In the genomic region with DNA sequence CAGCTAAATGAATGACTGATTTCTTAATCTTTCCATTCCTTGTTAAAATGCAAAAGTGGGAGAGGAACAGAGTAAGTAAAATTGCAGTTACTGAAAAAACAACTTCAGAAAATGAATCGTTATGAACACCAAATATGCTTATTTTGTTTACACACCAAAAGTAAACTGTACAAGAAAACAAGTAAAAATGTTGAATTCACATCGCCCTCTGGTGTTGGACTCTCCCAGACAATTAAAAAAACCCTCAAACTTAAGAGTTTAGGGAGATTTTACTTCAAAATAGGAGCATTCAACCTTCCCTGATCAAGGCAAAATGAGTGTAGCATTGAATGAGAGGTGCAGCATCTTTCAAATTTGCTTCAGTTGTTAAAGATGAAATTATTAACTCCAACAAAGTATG, we compare ENCODE assay signal across 11 cellular contexts. TPM values are rescaled to one million over a fixed set of nuclear protein-coding genes. Genes with fewer than 3 reads are reported as not detected.
DNase-seq lines count a peak whose midpoint lies in the region; ATAC-seq and TF ChIP-seq lines count a peak whose summit lies in the region.
"Had no signal": no experiment of that assay in that cellular context is flagged by ENCODE, and none has a peak within 500 bp of the region (broad histone marks: within the 10 kb centered on the region; RNA-seq: fewer than 3 reads in every experiment).

No MANE protein-coding gene starts in this region.

- no peaks in the 10 kb centered on the region for H3K9me3 ChIP-seq in SK-N-SH
- H3K9me3 ChIP-seq: left lung, sigmoid colon had no signal

- H3K4me3 Mint-ChIP-seq in GM23338, result no peak overlapping the region

- no peaks in the 10 kb centered on the region; the same call in 2 of the 3 replicates for H3K9me3 Mint-ChIP-seq in GM23338

- H3K36me3 Mint-ChIP-seq in GM23338 (ENCODE audit: low read depth), result no peaks in the 10 kb centered on the region

- H3K4me3 ChIP-seq in GM23338 (no peak overlapping the region), SK-N-SH (ENCODE audit: low read depth in 2 of 2, low read length in 1 of 2) (no peak overlapping the region), foreskin fibroblast (ENCODE audit: low read depth in 1 of 2, low read length in 2 of 2) (no peak overlapping the region)
- H3K4me3 ChIP-seq: left lung, sigmoid colon had no signal

- TF ChIP-seq RAD21 in SK-N-SH (IDR thresholded peaks at IDR 0.05; ENCODE audit: low read length), result peak; percentile 68

- no peak for ATAC-seq in GM23338
- no peak for ATAC-seq in GM18907 (IDR thresholded peaks at IDR 0.05; ENCODE audit: unreplicated experiment)
- no peak for ATAC-seq in GM18502 (IDR thresholded peaks at IDR 0.05; ENCODE audit: poor library complexity, unreplicated experiment)
- ATAC-seq: left lung had no signal

- TF ChIP-seq CTCF in GM23338 (conservative IDR thresholded peaks at IDR 0.05; ENCODE audit: low read depth in 2 of 2) (peak; percentile 57 to 71), SK-N-SH (IDR thresholded peaks at IDR 0.05) (peak; percentile 67), foreskin fibroblast (IDR thresholded peaks at IDR 0.05; ENCODE audit: low read depth, low read length) (peak; percentile 31)

- H3K27ac ChIP-seq in GM23338 (ENCODE audit: low read depth) (no peak overlapping the region), SK-N-SH (ENCODE audit: low read depth in 2 of 2, low read length in 1 of 2) (no peak overlapping the region)
- H3K27ac ChIP-seq: left lung, sigmoid colon had no signal

- no peak overlapping the region for H3K9ac ChIP-seq in SK-N-SH

- no peak overlapping the region for H3K4me2 ChIP-seq in GM23338
- no peak overlapping the region for H3K4me2 ChIP-seq in SK-N-SH

- DNase-seq in ACHN (peak; percentile 26), GM23338 (ENCODE audit: low spot score) (peak; percentile 22), SK-N-SH (no peak), foreskin fibroblast (peak in 1 of 2 donors; percentile 9), dermis blood vessel endothelial cell (no peak), NCI-H2107 (lab: John Stamatoyannopoulos, UW) (no peak)
- DNase-seq: activated effector memory CD4-positive, alpha-beta T cell treated with anti-CD3 and anti-CD28 coated beads, Interleukin-2, amount 50 U/mL, for 16 hours; left lung; sigmoid colon had no signal

- H3K27me3 ChIP-seq in GM23338 (ENCODE audit: insufficient read depth), result no peaks in the 10 kb centered on the region
- H3K27me3 ChIP-seq in SK-N-SH (ENCODE audit: insufficient read depth), result no peaks in the 10 kb centered on the region
- H3K27me3 ChIP-seq: left lung, sigmoid colon had no signal

- WGBS in SK-N-SH (ENCODE audit: low lambda C conversion rate), result 20% methylated on average over 2 of the region's 2 CpGs

- H3K4me1 Mint-ChIP-seq in GM23338, result peaks cover 38% of the 10 kb centered on the region

- POLR2A ChIA-PET in SK-N-SH (lab: Yijun Ruan, JAX), result no interaction called here

- CTCF ChIA-PET in SK-N-SH (lab: Yijun Ruan, JAX), result interaction anchor here (0.7 to 3.3 kb wide), 19 partner anchors 10 to 1061 kb away, joined by 3 to 27 read pairs (median 4); no protein-coding TSS in a partner anchor

- H4K20me1 ChIP-seq in GM23338 (replicated peaks; ENCODE audit: insufficient read depth), result no peaks in the 10 kb centered on the region
- no peaks in the 10 kb centered on the region for H4K20me1 ChIP-seq in SK-N-SH (ENCODE audit: insufficient read depth)

- H3K27me3 Mint-ChIP-seq in GM23338 (ENCODE audit: insufficient read depth, low read depth, poor library complexity), result peaks cover 2% of the 10 kb centered on the region

- in situ Hi-C loops in ACHN (cut with HindIII; ENCODE audit: low pct_ligation_motif_present, low pct_unique_long_range_greater_than_20kb, low sequenced_read_pairs), result no loop called here

- H3K9me2 ChIP-seq in GM23338 (ENCODE audit: insufficient read depth) (no peaks in the 10 kb centered on the region), SK-N-SH (no peaks in the 10 kb centered on the region)

- H3K36me3 ChIP-seq in GM23338 (ENCODE audit: insufficient read depth) (no peaks in the 10 kb centered on the region), SK-N-SH (replicated peaks in 1 of 2; ENCODE audit: control insufficient read depth in 1 of 2, insufficient read depth in 2 of 2, low read length in 1 of 2) (no peaks in the 10 kb centered on the region)
- H3K36me3 ChIP-seq: left lung, sigmoid colon had no signal

- no peak overlapping the region for H2AFZ ChIP-seq in GM23338
- no peak overlapping the region for H2AFZ ChIP-seq in SK-N-SH (ENCODE audit: low read depth)

- no peak overlapping the region for H3K27ac Mint-ChIP-seq in GM23338

- no peaks in the 10 kb centered on the region for H3K79me2 ChIP-seq in GM23338 (replicated peaks; ENCODE audit: insufficient read depth)
- H3K79me2 ChIP-seq in SK-N-SH (ENCODE audit: insufficient read depth), result no peaks in the 10 kb centered on the region

- no peak for TF ChIP-seq EP300 in SK-N-SH (IDR thresholded peaks at IDR 0.05; ENCODE audit: borderline replicate concordance in 1 of 2, low read depth in 1 of 2, low read length in 1 of 2)

- H3K4me1 ChIP-seq in GM23338 (ENCODE audit: insufficient read depth) (peaks cover 28% of the 10 kb centered on the region), SK-N-SH (ENCODE audit: control insufficient read depth in 1 of 2, insufficient read depth in 2 of 2, low read depth in 1 of 2, low read length in 1 of 2) (peaks cover 0 to 2% of the 10 kb centered on the region in 2 experiments; a peak in 1 of 4 replicates)
- H3K4me1 ChIP-seq: left lung, sigmoid colon had no signal

- H3F3A ChIP-seq in GM23338 (replicated peaks; ENCODE audit: low read depth), result no peaks in the 10 kb centered on the region
- no peaks in the 10 kb centered on the region for H3F3A ChIP-seq in SK-N-SH (replicated peaks; ENCODE audit: insufficient read depth)

TF ChIP-seq in GM23338, 12 proteins besides CTCF, POLR2A, EP300 and RAD21:
- no peak for TF ChIP-seq EZH2phosphoT487 (IDR thresholded peaks at IDR 0.05; ENCODE audit: unreplicated experiment)

TF ChIP-seq in SK-N-SH, 30 proteins besides CTCF, POLR2A, EP300 and RAD21:
- TF ChIP-seq MEF2A (IDR thresholded peaks at IDR 0.05; ENCODE audit: borderline replicate concordance, low read depth), result no peak
- TF ChIP-seq, protein P1, sequence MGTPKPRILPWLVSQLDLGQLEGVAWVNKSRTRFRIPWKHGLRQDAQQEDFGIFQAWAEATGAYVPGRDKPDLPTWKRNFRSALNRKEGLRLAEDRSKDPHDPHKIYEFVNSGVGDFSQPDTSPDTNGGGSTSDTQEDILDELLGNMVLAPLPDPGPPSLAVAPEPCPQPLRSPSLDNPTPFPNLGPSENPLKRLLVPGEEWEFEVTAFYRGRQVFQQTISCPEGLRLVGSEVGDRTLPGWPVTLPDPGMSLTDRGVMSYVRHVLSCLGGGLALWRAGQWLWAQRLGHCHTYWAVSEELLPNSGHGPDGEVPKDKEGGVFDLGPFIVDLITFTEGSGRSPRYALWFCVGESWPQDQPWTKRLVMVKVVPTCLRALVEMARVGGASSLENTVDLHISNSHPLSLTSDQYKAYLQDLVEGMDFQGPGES (IDR thresholded peaks at IDR 0.05; ENCODE audit: low read depth, low read length), result no peak
- no peak for TF ChIP-seq RCOR1 (IDR thresholded peaks at IDR 0.05; ENCODE audit: low read length)
- no peak for TF ChIP-seq NFIC (IDR thresholded peaks at IDR 0.05; ENCODE audit: borderline replicate concordance)
- TF ChIP-seq FOSL2 (IDR thresholded peaks at IDR 0.05; ENCODE audit: borderline replicate concordance, low read depth), result no peak
- TF ChIP-seq SMC3 (IDR thresholded peaks at IDR 0.05; ENCODE audit: low read depth, low read length), result peak; percentile 53
- TF ChIP-seq YY1 (IDR thresholded peaks at IDR 0.05; ENCODE audit: low read depth), result no peak

RNA-seq across cellular contexts. Expression of a gene that starts 19.4 kb away (rescaled TPM):
- 1.7 and 3.2 TPM in 2 replicates for total RNA-seq in GM23338 (2014; rRNA removed; shearing (Covaris generic))
- polyA plus RNA-seq in GM23338 (2016; fragmentation: Nextera tagmentation; extraction: Ambion mirVana) (0.66 and 1.2 TPM in 2 replicates), SK-N-SH (2012; rRNA removed) (0.26 and 0.57 TPM in 2 replicates)
- polyA plus RNA-seq in SK-N-SH (2012; cell fraction: cytosol; rRNA removed), result 0.81 and 1.3 TPM in 2 replicates
- 0.35 and 0.67 TPM in 2 replicates for polyA plus RNA-seq in SK-N-SH (2012; cell fraction: nucleus; rRNA removed)
- total RNA-seq in dermis blood vessel endothelial cell, result 0.05 TPM in 1 of 2 replicates, not detected in the other

Comparison
In these comparisons a context has a peak if more than half of its experiments do, and no peak if none do; other contexts are left out.
1. DNase-seq: peak in ACHN (single experiment) and GM23338 (single experiment); none in SK-N-SH (single experiment), dermis blood vessel endothelial cell (single experiment) and NCI-H2107 (single experiment).
2. Peak in every context shown above with its lines, with median percentiles within 50 percentile points of each other: CTCF ChIP-seq.